8 cellular contexts compared by ENCODE assay signal in genomic region chr12:12611512-12612306, GRCh38. TPM values are rescaled to one million over a fixed set of nuclear protein-coding genes. Genes with fewer than 3 reads are reported as not detected.
DNase-seq lines count a peak whose midpoint lies in the region; TF ChIP-seq lines count a peak whose summit lies in the region.

A gene with protein sequence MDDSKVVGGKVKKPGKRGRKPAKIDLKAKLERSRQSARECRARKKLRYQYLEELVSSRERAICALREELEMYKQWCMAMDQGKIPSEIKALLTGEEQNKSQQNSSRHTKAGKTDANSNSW (plus strand): TSS chr12:12611876. CDS start chr12:12612173, 297 bp downstream.

- no peaks in the 10 kb centered on the region for H3K27me3 ChIP-seq in NT2/D1 (ENCODE audit: insufficient read depth, insufficient read length)

- no peaks in the 10 kb centered on the region for H3K4me1 ChIP-seq in NT2/D1 (ENCODE audit: insufficient read depth, insufficient read length)

- TF ChIP-seq CTCF in GM20000 (IDR thresholded peaks at IDR 0.05; ENCODE audit: extremely low read depth, missing control alignments): no peak

- in situ Hi-C loops in endometrial microvascular endothelial cells (cut with HindIII; ENCODE audit: inconsistent ontology term, low pct_unique_long_range_greater_than_20kb, low sequenced_read_pairs): no loop called here

- peak within 1 kb of the TSS; percentile 83 for H3K4me3 ChIP-seq in NT2/D1 (ENCODE audit: insufficient read length, low read depth)

- H3K9me3 ChIP-seq in NT2/D1 (ENCODE audit: insufficient read depth, low read length): no peaks in the 10 kb centered on the region

- H3K36me3 ChIP-seq in NT2/D1 (ENCODE audit: insufficient read depth, insufficient read length, low read length): peaks cover 13% of the 10 kb centered on the region

- peak; percentile 96 for DNase-seq in COLO829 (ENCODE audit: low spot score)
- peak; percentile 88 for DNase-seq in GM20000 (ENCODE audit: low spot score)
- peak; percentile 97 for DNase-seq in HT1080 (ENCODE audit: low read depth)
- DNase-seq in NT2/D1 (ENCODE audit: low read depth, low spot score): peak; percentile 99
- DNase-seq in activated CD8-positive, alpha-beta memory T cell treated with anti-CD3 and anti-CD28 coated beads, Interleukin-2, amount 50 U/mL, for 24 hours (ENCODE audit: extremely low read depth): peak; percentile 59
- DNase-seq in mesenteric fat pad (ENCODE audit: low spot score): peak; percentile 95
- DNase-seq in stimulated activated CD8-positive, alpha-beta memory T cell treated with anti-CD3 and anti-CD28 coated beads, Interleukin-15, amount 100 ng/mL, for 24 hours (ENCODE audit: low read depth): peak; percentile 56

- peak within 1 kb of the TSS; percentile 87 for H3K9ac ChIP-seq in NT2/D1 (ENCODE audit: insufficient read length, low read depth)

RNA-seq across cellular contexts. Expression of the gene that starts here (rescaled TPM):
- 25.4 and 26.8 TPM in 2 replicates for total RNA-seq in HT1080 (2014; rRNA removed; shearing (Covaris generic))
- 19.9 and 20.5 TPM in 2 replicates for polyA plus RNA-seq in HT1080 (2015; cell fraction: cytosol; rRNA removed)
- polyA plus RNA-seq in HT1080 (2015; cell fraction: nucleus; rRNA removed): 10.3 and 11.8 TPM in 2 replicates
- total RNA-seq in endometrial microvascular endothelial cells (ENCODE audit: inconsistent ontology term) (20.9 TPM), mesenteric fat pad (44.0 TPM)

Comparison
In these comparisons a context has a peak if more than half of its experiments do, and no peak if none do; other contexts are left out.
1. Peak in every context shown above with its lines: DNase-seq and H3K4me3 ChIP-seq.